ENCODE assay signal across 21 cellular contexts in the genomic region with DNA sequence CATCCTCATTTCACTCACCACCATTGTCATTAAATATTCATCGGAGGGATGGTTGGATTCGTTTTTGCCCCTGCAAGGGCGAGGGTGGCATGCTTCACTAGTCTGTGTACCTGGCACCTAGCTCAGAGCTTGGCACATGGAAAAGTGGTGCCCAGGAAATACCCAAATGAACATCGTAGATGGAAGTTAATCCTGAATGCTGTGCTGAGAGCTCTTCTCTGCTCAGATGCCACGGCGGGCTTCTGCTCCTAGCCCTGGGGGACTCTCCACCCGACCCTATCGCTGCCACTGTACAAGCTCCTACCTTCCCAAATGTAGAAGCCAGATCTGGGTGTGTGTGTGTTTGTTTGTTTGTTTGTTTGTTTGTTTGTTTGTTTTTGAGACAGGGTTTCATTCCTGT.
"Had no signal": no experiment of that assay in that cellular context is flagged by ENCODE, and none has a peak within 500 bp of the region (broad histone marks: within the 10 kb centered on the region; RNA-seq: fewer than 3 reads in every experiment).

No MANE protein-coding gene starts in this region.

- H3K4me3 ChIP-seq: colonic mucosa had no signal

- H3K4me1 ChIP-seq: colonic mucosa had no signal

- H3K27me3 ChIP-seq: brain microvascular endothelial cell, colonic mucosa had no signal

- DNase-seq: activated CD4-positive, alpha-beta memory T cell treated with anti-CD3 and anti-CD28 coated beads for 36 hours; activated CD4-positive, alpha-beta T cell treated with anti-CD3 and anti-CD28 coated beads for 36 hours; activated CD4-positive, alpha-beta T cell treated with anti-CD3 and anti-CD28 coated beads, Interleukin-2, amount 10 ng/mL, durations not matched to agents 24 days and 14 days; activated CD4-positive, CD25-positive, alpha-beta regulatory T cell; activated CD4-positive, CD25-positive, alpha-beta regulatory T cell treated with anti-CD3 and anti-CD28 coated beads, Interleukin-2, amount 50 U/mL, for 72 hours; activated CD8-positive, alpha-beta memory T cell treated with anti-CD3 and anti-CD28 coated beads, Interleukin-2, amount 10 ng/mL, durations not matched to agents 7 days and 5 days; activated CD8-positive, alpha-beta memory T cell treated with anti-CD3 and anti-CD28 coated beads, Interleukin-2, amount 50 U/mL, for 4 hours; activated CD8-positive, alpha-beta T cell treated with anti-CD3 and anti-CD28 coated beads, Interleukin-2, amount 10 ng/mL, durations not matched to agents 7 days and 5 days; activated gamma-delta T cell treated with Interleukin-2 at 50 U/mL for 16 hours; activated naive CD4-positive, alpha-beta T cell treated with anti-CD3 and anti-CD28 coated beads, Interleukin-2, amount 50 U/mL, for 16 hours; activated naive CD4-positive, alpha-beta T cell treated with Interleukin-2 at 50 U/mL for 16 hours; activated T-cell treated with anti-CD3 and anti-CD28 coated beads, Interleukin-2, amount 50 U/mL, for 1 hour; activated T-cell treated with anti-CD3 and anti-CD28 coated beads, Interleukin-2, amount 50 U/mL, for 48 hours; amniotic stem cell; brain microvascular endothelial cell; caudate nucleus; colonic mucosa; effector CD8-positive, alpha-beta T cell; foreskin fibroblast; T-helper 2 cell had no signal

- H3K36me3 ChIP-seq: brain microvascular endothelial cell, colonic mucosa had no signal

- H3K9me3 ChIP-seq: colonic mucosa had no signal

- H3K27ac ChIP-seq: brain microvascular endothelial cell, colonic mucosa, epithelial cell of prostate had no signal
